In genomic region chr12:111407371-111408115, GRCh38 we compare ENCODE assay signal across 8 cellular contexts. TPM values are rescaled to one million over a fixed set of nuclear protein-coding genes. Genes with fewer than 3 reads are reported as not detected.
DNase-seq lines count a peak whose midpoint lies in the region; ATAC-seq and TF ChIP-seq lines count a peak whose summit lies in the region.

No MANE protein-coding gene starts in this region.

- intact Hi-C loops in natural killer cell (cut with micrococcal nuclease): no loop called here

- TF ChIP-seq CTCF in MM.1S (IDR thresholded peaks at IDR 0.05; ENCODE audit: low read length) (no peak), natural killer cell (IDR thresholded peaks at IDR 0.05) (no peak)

- peak overlapping the region; percentile 96 for H3K9ac ChIP-seq in BLaER1
- H3K9ac ChIP-seq in MM.1S (ENCODE audit: low read length): no peak overlapping the region; the same call in 1 of the 2 replicates
- H3K9ac ChIP-seq in duodenal mucosa (ENCODE audit: low read depth in 1 of 2, low read length in 2 of 2): peak overlapping the region; percentile 79 to 82

- H3K4me1 ChIP-seq in BLaER1 (peaks cover 88% of the 10 kb centered on the region), MM.1S (ENCODE audit: low read length) (peaks cover 14% of the 10 kb centered on the region), duodenal mucosa (ENCODE audit: control insufficient read depth in 1 of 2, insufficient read depth in 2 of 2, low read length in 2 of 2) (peaks cover 42 to 76% of the 10 kb centered on the region in 2 donors)

- H3K79me2 ChIP-seq in MM.1S (ENCODE audit: low read length): peaks cover 47% of the 10 kb centered on the region

- H3K27me3 Mint-ChIP-seq in natural killer cell (ENCODE audit: low read depth in 2 of 2): no peaks in the 10 kb centered on the region

- H3K27me3 ChIP-seq in BLaER1 (no peaks in the 10 kb centered on the region), MM.1S (replicated peaks; ENCODE audit: insufficient read depth, low read length) (no peaks in the 10 kb centered on the region), duodenal mucosa (ENCODE audit: control insufficient read depth in 1 of 2, insufficient read depth in 2 of 2, low read length in 2 of 2) (no peaks in the 10 kb centered on the region)

- H3K27ac ChIP-seq in BLaER1 (peak overlapping the region; percentile 96), MM.1S (ENCODE audit: low read length) (no peak overlapping the region), duodenal mucosa (ENCODE audit: low read depth, low read length) (peak overlapping the region; percentile 88)

- H3K4me2 ChIP-seq in BLaER1: peak overlapping the region; percentile 98
- H3K4me2 ChIP-seq in MM.1S (ENCODE audit: low read depth, low read length): peak overlapping the region; percentile 77; the same call in 1 of the 2 replicates

- no peaks in the 10 kb centered on the region for H3K9me3 ChIP-seq in BLaER1
- no peaks in the 10 kb centered on the region for H3K9me3 ChIP-seq in MM.1S (replicated peaks; ENCODE audit: insufficient read depth, low read length)
- H3K9me3 ChIP-seq in duodenal mucosa (ENCODE audit: control insufficient read depth in 1 of 2, low read length in 2 of 2): no peaks in the 10 kb centered on the region

- H4K20me1 ChIP-seq in BLaER1: peaks cover 62% of the 10 kb centered on the region
- no peaks in the 10 kb centered on the region for H4K20me1 ChIP-seq in MM.1S (ENCODE audit: insufficient read depth, low read length)

- no peaks in the 10 kb centered on the region for H3K9me3 Mint-ChIP-seq in natural killer cell

- H3F3A ChIP-seq in MM.1S (ENCODE audit: insufficient read depth, low read length): peaks cover 18% of the 10 kb centered on the region

- no peak overlapping the region for H2AFZ ChIP-seq in MM.1S (ENCODE audit: low read length)

- peak overlapping the region; percentile 96 for H3K4me3 ChIP-seq in BLaER1
- peak overlapping the region; percentile 85; the same call in 1 of the 2 replicates for H3K4me3 ChIP-seq in MM.1S (ENCODE audit: low read length)
- H3K4me3 ChIP-seq in duodenal mucosa (ENCODE audit: low read depth in 1 of 2, low read length in 2 of 2): peak overlapping the region; percentile 83 to 84

- peak overlapping the region; percentile 95 for H3K4me3 Mint-ChIP-seq in natural killer cell

- no peaks in the 10 kb centered on the region for H3K36me3 ChIP-seq in BLaER1
- H3K36me3 ChIP-seq in MM.1S (replicated peaks; ENCODE audit: insufficient read depth, low read length): no peaks in the 10 kb centered on the region
- no peaks in the 10 kb centered on the region for H3K36me3 ChIP-seq in duodenal mucosa (ENCODE audit: control insufficient read depth in 1 of 2, insufficient read depth in 2 of 2, low read length in 2 of 2)

- H3K9me2 ChIP-seq in MM.1S (replicated peaks; ENCODE audit: insufficient read depth, low read length): no peaks in the 10 kb centered on the region

- no peaks in the 10 kb centered on the region for H3K36me3 Mint-ChIP-seq in natural killer cell

- DNase-seq in MM.1S: no peak
- DNase-seq in natural killer cell: peak; percentile 25
- no peak for DNase-seq in NCI-H2196 (lab: John Stamatoyannopoulos, UW; ENCODE audit: unreplicated experiment)
- DNase-seq in RPMI8226: no peak

- ATAC-seq in natural killer cell: no peak
- no peak for ATAC-seq in GM21619 (IDR thresholded peaks at IDR 0.05; ENCODE audit: unreplicated experiment)
- ATAC-seq in GM19455 (IDR thresholded peaks at IDR 0.05; ENCODE audit: unreplicated experiment): no peak

- H3K27ac Mint-ChIP-seq in natural killer cell: peak overlapping the region; percentile 91 to 96

- peaks cover 63 to 88% of the 10 kb centered on the region in 2 donors for H3K4me1 Mint-ChIP-seq in natural killer cell

RNA-seq across cellular contexts. Expression of gene SH2B3, which starts 1.8 kb away (rescaled TPM):
- 10 to 100 TPM; 68.1 to 81.3 (median 68.4) TPM for total RNA-seq in natural killer cell

RNA-seq across cellular contexts. Expression of gene PHETA1, which starts 38.6 kb away (rescaled TPM):
- 1 to 10 TPM; 3.4 to 3.8 (median 3.5) TPM for total RNA-seq in natural killer cell
